17 cellular contexts compared by ENCODE assay signal in the genomic region with DNA sequence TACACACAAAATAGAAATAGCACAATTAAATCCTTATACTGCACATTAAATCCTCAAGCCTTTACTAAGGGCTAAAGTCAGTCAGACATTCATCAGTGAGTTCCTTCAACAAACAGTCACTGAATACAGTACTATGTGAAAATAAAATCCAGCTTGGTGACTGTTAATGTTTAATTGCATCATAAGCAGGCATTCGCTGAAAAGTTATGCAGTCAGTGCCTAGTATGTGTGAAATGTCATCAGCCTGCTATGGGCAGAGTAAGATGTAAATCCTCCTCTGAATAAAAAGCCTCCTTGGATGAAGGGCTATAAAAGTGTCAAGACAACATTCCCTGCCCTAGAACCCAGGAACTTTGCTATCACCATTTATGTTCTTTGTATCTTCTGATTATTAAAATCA.
DNase-seq lines count a peak whose midpoint lies in the region; ATAC-seq and TF ChIP-seq lines count a peak whose summit lies in the region.
"Had no signal": no experiment of that assay in that cellular context is flagged by ENCODE, and none has a peak within 500 bp of the region (broad histone marks: within the 10 kb centered on the region; RNA-seq: fewer than 3 reads in every experiment).

No MANE protein-coding gene starts in this region.

- H3K36me3 Mint-ChIP-seq in Calu3 (ENCODE audit: insufficient read depth, unreplicated experiment) (peaks cover 7% of the 10 kb centered on the region), nephron progenitor cell (ENCODE audit: low read depth) (peaks cover 44% of the 10 kb centered on the region)

- no TSS peak for BruUV-seq in Calu3 (replicated peaks; lab: Mats Ljungman, UMichigan)

- H3K4me3 Mint-ChIP-seq in Calu3 (ENCODE audit: low read depth, unreplicated experiment) (no peak overlapping the region), nephron progenitor cell (no peak overlapping the region)
- H3K4me3 Mint-ChIP-seq: activated CD4-positive, alpha-beta memory T cell treated with anti-CD3 and anti-CD28 coated beads, Interleukin-2, amount 10 ng/mL, durations not matched to agents 7 days and 5 days had no signal

- H3K9me3 Mint-ChIP-seq in Calu3 (ENCODE audit: low read depth, unreplicated experiment), result no peaks in the 10 kb centered on the region
- no peaks in the 10 kb centered on the region for H3K9me3 Mint-ChIP-seq in nephron progenitor cell
- H3K9me3 Mint-ChIP-seq: activated CD4-positive, alpha-beta memory T cell treated with anti-CD3 and anti-CD28 coated beads, Interleukin-2, amount 10 ng/mL, durations not matched to agents 7 days and 5 days had no signal

- intact Hi-C loops in Calu3 (cut with micrococcal nuclease; ENCODE audit: unreplicated experiment), result no loop called here

- H3K4me1 Mint-ChIP-seq in Calu3 (ENCODE audit: low read depth, unreplicated experiment), result peaks cover 26% of the 10 kb centered on the region
- peaks cover 70% of the 10 kb centered on the region for H3K4me1 Mint-ChIP-seq in nephron progenitor cell

- H3K27ac Mint-ChIP-seq in Calu3 (ENCODE audit: unreplicated experiment) (peak overlapping the region; percentile 47), nephron progenitor cell (peak overlapping the region; percentile 62)
- H3K27ac Mint-ChIP-seq: activated CD4-positive, alpha-beta memory T cell treated with anti-CD3 and anti-CD28 coated beads, Interleukin-2, amount 10 ng/mL, durations not matched to agents 7 days and 5 days had no signal

- CTCF ChIA-PET in Calu3 (lab: Charles Lee), result interaction anchor here (1.0 kb wide), 1 partner anchor 97 kb away, joined by 3 read pairs; no protein-coding TSS in a partner anchor

- peak; percentile 70 for ATAC-seq in esophagus mucosa
- ATAC-seq: HepG2 had no signal

- H3K27me3 Mint-ChIP-seq in Calu3 (ENCODE audit: unreplicated experiment) (no peaks in the 10 kb centered on the region), nephron progenitor cell (ENCODE audit: low read depth, poor library complexity) (peaks cover 3% of the 10 kb centered on the region)

- no peak for TF ChIP-seq CTCF in Calu3 (IDR thresholded peaks at IDR 0.05; ENCODE audit: unreplicated experiment)
- TF ChIP-seq CTCF in nephron progenitor cell (IDR thresholded peaks at IDR 0.05), result no peak

- DNase-seq in Calu3 (no peak), NCI-H460 (ENCODE audit: extremely low read depth, low read depth) (peak; percentile 96), nephron progenitor cell (no peak), GF-D8 (lab: John Stamatoyannopoulos, UW) (no peak), activated gamma-delta T cell treated with Interleukin-2 at 50 U/mL for 16 hours (no peak), NCI-H1694 (lab: John Stamatoyannopoulos, UW) (no peak), NCI-H2107 treated with DMSO at 0.1 percent for 48 hours (lab: John Stamatoyannopoulos, UW; ENCODE audit: unreplicated experiment) (no peak)
- DNase-seq: activated CD4-positive, alpha-beta memory T cell treated with anti-CD3 and anti-CD28 coated beads, Interleukin-2, amount 10 ng/mL, durations not matched to agents 7 days and 5 days; activated effector memory CD4-positive, alpha-beta T cell treated with anti-CD3 and anti-CD28 coated beads, Interleukin-2, amount 50 U/mL, for 16 hours; caudate nucleus; esophagus squamous epithelium; NCI-H69; SHP77 treated with DMSO at 0.1 percent for 48 hours; stimulated activated CD4-positive, alpha-beta T cell treated with anti-CD3 and anti-CD28 coated beads, Interleukin-4, amount 100 ng/mL, for 1 hour; stimulated activated naive CD4-positive, alpha-beta T cell had no signal
